2 cellular contexts compared by ENCODE assay signal in the genomic region with DNA sequence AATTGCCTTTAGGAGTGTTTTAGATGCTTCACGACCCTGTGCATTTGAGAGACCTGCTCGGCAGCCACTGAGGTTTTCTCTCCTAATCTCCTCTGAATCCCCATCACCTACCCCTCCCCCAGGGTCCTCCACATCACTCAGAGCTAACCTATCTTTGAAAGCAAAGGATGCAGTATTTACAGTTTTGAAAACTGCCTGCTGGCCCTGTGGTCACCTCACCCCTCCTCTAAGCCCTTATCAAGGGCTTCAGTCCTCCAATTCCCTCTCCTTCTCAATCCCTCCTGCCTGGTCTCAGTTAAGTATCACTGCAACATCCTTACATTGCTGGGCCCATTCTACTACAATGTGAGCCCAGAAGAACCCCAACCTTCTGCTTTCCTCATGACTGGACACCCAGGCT.
TF ChIP-seq lines count a peak whose summit lies in the region.

No MANE protein-coding gene starts in this region.

TF ChIP-seq in IMR-90, 13 proteins besides CTCF, POLR2A, EP300 and RAD21:
- TF ChIP-seq BHLHE40 (IDR thresholded peaks at IDR 0.05; ENCODE audit: low read depth, low read length), result no peak
- TF ChIP-seq RCOR1 (IDR thresholded peaks at IDR 0.05; ENCODE audit: insufficient replicate concordance, low read length), result no peak
- TF ChIP-seq, protein P1, sequence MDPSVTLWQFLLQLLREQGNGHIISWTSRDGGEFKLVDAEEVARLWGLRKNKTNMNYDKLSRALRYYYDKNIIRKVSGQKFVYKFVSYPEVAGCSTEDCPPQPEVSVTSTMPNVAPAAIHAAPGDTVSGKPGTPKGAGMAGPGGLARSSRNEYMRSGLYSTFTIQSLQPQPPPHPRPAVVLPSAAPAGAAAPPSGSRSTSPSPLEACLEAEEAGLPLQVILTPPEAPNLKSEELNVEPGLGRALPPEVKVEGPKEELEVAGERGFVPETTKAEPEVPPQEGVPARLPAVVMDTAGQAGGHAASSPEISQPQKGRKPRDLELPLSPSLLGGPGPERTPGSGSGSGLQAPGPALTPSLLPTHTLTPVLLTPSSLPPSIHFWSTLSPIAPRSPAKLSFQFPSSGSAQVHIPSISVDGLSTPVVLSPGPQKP (IDR thresholded peaks at IDR 0.05; ENCODE audit: borderline replicate concordance, low read depth, low read length), result no peak
- no peak for TF ChIP-seq RFX5 (IDR thresholded peaks at IDR 0.05; ENCODE audit: low read depth, low read length)
- TF ChIP-seq FOS (IDR thresholded peaks at IDR 0.05; ENCODE audit: low read depth, low read length), result no peak

TF ChIP-seq in K562, 482 proteins besides CTCF, POLR2A, EP300 and RAD21:
- TF ChIP-seq, protein P2, sequence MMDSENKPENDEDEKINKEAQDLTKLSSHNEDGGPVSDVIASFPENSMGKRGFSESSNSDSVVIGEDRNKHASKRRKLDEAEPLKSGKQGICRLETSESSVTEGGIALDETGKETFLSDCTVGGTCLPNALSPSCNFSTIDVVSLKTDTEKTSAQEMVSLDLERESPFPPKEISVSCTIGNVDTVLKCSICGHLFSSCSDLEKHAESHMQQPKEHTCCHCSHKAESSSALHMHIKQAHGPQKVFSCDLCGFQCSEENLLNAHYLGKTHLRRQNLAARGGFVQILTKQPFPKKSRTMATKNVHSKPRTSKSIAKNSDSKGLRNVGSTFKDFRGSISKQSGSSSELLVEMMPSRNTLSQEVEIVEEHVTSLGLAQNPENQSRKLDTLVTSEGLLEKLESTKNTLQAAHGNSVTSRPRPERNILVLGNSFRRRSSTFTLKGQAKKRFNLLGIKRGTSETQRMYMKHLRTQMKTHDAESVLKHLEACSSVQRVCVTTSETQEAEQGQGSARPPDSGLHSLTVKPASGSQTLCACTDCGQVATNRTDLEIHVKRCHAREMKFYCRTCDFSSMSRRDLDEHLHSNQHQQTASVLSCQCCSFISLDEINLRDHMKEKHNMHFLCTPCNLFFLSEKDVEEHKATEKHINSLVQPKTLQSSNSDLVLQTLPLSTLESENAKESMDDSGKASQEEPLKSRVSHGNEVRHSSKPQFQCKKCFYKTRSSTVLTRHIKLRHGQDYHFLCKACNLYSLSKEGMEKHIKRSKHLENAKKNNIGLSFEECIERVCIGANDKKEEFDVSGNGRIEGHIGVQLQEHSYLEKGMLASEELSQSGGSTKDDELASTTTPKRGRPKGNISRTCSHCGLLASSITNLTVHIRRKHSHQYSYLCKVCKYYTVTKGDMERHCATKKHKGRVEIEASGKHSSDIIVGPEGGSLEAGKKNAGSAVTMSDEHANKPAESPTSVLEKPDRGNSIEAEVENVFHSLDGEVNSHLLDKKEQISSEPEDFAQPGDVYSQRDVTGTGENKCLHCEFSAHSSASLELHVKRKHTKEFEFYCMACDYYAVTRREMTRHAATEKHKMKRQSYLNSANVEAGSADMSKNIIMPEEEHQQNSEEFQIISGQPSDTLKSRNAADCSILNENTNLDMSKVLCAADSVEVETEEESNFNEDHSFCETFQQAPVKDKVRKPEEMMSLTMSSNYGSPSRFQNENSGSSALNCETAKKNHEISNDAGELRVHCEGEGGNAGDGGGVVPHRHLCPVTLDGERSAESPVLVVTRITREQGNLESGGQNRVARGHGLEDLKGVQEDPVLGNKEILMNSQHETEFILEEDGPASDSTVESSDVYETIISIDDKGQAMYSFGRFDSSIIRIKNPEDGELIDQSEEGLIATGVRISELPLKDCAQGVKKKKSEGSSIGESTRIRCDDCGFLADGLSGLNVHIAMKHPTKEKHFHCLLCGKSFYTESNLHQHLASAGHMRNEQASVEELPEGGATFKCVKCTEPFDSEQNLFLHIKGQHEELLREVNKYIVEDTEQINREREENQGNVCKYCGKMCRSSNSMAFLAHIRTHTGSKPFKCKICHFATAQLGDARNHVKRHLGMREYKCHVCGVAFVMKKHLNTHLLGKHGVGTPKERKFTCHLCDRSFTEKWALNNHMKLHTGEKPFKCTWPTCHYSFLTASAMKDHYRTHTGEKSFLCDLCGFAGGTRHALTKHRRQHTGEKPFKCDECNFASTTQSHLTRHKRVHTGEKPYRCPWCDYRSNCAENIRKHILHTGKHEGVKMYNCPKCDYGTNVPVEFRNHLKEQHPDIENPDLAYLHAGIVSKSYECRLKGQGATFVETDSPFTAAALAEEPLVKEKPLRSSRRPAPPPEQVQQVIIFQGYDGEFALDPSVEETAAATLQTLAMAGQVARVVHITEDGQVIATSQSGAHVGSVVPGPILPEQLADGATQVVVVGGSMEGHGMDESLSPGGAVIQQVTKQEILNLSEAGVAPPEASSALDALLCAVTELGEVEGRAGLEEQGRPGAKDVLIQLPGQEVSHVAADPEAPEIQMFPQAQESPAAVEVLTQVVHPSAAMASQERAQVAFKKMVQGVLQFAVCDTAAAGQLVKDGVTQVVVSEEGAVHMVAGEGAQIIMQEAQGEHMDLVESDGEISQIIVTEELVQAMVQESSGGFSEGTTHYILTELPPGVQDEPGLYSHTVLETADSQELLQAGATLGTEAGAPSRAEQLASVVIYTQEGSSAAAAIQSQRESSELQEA (IDR thresholded peaks at IDR 0.05; ENCODE audit: low read depth), result no peak
- TF ChIP-seq TCF3 (CRISPR knock-in tag; IDR thresholded peaks at IDR 0.05), result peak; percentile 44
- peak; percentile 9 to 33; a peak in 2 of 4 replicates for TF ChIP-seq KDM1A (IDR thresholded peaks at IDR 0.05)
- TF ChIP-seq, protein P3, sequence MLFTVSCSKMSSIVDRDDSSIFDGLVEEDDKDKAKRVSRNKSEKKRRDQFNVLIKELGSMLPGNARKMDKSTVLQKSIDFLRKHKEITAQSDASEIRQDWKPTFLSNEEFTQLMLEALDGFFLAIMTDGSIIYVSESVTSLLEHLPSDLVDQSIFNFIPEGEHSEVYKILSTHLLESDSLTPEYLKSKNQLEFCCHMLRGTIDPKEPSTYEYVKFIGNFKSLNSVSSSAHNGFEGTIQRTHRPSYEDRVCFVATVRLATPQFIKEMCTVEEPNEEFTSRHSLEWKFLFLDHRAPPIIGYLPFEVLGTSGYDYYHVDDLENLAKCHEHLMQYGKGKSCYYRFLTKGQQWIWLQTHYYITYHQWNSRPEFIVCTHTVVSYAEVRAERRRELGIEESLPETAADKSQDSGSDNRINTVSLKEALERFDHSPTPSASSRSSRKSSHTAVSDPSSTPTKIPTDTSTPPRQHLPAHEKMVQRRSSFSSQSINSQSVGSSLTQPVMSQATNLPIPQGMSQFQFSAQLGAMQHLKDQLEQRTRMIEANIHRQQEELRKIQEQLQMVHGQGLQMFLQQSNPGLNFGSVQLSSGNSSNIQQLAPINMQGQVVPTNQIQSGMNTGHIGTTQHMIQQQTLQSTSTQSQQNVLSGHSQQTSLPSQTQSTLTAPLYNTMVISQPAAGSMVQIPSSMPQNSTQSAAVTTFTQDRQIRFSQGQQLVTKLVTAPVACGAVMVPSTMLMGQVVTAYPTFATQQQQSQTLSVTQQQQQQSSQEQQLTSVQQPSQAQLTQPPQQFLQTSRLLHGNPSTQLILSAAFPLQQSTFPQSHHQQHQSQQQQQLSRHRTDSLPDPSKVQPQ (CRISPR knock-in tag; IDR thresholded peaks at IDR 0.05; ENCODE audit: borderline replicate concordance), result no peak
- TF ChIP-seq SMARCB1 (IDR thresholded peaks at IDR 0.05; ENCODE audit: insufficient read length, low read depth), result no peak
- TF ChIP-seq, protein P4, sequence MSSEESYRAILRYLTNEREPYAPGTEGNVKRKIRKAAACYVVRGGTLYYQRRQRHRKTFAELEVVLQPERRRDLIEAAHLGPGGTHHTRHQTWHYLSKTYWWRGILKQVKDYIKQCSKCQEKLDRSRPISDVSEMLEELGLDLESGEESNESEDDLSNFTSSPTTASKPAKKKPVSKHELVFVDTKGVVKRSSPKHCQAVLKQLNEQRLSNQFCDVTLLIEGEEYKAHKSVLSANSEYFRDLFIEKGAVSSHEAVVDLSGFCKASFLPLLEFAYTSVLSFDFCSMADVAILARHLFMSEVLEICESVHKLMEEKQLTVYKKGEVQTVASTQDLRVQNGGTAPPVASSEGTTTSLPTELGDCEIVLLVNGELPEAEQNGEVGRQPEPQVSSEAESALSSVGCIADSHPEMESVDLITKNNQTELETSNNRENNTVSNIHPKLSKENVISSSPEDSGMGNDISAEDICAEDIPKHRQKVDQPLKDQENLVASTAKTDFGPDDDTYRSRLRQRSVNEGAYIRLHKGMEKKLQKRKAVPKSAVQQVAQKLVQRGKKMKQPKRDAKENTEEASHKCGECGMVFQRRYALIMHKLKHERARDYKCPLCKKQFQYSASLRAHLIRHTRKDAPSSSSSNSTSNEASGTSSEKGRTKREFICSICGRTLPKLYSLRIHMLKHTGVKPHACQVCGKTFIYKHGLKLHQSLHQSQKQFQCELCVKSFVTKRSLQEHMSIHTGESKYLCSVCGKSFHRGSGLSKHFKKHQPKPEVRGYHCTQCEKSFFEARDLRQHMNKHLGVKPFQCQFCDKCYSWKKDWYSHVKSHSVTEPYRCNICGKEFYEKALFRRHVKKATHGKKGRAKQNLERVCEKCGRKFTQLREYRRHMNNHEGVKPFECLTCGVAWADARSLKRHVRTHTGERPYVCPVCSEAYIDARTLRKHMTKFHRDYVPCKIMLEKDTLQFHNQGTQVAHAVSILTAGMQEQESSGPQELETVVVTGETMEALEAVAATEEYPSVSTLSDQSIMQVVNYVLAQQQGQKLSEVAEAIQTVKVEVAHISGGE (CRISPR knock-in tag; IDR thresholded peaks at IDR 0.05), result no peak
- TF ChIP-seq, protein P5, sequence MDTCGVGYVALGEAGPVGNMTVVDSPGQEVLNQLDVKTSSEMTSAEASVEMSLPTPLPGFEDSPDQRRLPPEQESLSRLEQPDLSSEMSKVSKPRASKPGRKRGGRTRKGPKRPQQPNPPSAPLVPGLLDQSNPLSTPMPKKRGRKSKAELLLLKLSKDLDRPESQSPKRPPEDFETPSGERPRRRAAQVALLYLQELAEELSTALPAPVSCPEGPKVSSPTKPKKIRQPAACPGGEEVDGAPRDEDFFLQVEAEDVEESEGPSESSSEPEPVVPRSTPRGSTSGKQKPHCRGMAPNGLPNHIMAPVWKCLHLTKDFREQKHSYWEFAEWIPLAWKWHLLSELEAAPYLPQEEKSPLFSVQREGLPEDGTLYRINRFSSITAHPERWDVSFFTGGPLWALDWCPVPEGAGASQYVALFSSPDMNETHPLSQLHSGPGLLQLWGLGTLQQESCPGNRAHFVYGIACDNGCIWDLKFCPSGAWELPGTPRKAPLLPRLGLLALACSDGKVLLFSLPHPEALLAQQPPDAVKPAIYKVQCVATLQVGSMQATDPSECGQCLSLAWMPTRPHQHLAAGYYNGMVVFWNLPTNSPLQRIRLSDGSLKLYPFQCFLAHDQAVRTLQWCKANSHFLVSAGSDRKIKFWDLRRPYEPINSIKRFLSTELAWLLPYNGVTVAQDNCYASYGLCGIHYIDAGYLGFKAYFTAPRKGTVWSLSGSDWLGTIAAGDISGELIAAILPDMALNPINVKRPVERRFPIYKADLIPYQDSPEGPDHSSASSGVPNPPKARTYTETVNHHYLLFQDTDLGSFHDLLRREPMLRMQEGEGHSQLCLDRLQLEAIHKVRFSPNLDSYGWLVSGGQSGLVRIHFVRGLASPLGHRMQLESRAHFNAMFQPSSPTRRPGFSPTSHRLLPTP (IDR thresholded peaks at IDR 0.05; ENCODE audit: borderline replicate concordance, extremely low read depth, insufficient read length), result no peak
- TF ChIP-seq, protein P6, sequence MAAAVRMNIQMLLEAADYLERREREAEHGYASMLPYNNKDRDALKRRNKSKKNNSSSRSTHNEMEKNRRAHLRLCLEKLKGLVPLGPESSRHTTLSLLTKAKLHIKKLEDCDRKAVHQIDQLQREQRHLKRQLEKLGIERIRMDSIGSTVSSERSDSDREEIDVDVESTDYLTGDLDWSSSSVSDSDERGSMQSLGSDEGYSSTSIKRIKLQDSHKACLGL (CRISPR knock-in tag; IDR thresholded peaks at IDR 0.05; ENCODE audit: borderline replicate concordance, poor library complexity, severe bottlenecking), result no peak
- TF ChIP-seq, protein P7, sequence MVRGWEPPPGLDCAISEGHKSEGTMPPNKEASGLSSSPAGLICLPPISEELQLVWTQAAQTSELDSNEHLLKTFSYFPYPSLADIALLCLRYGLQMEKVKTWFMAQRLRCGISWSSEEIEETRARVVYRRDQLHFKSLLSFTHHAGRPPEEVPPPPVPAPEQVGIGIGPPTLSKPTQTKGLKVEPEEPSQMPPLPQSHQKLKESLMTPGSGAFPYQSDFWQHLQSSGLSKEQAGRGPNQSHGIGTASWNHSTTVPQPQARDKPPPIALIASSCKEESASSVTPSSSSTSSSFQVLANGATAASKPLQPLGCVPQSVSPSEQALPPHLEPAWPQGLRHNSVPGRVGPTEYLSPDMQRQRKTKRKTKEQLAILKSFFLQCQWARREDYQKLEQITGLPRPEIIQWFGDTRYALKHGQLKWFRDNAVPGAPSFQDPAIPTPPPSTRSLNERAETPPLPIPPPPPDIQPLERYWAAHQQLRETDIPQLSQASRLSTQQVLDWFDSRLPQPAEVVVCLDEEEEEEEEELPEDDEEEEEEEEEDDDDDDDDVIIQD (CRISPR knock-in tag; IDR thresholded peaks at IDR 0.05), result no peak
- no peak for TF ChIP-seq ZNF764 (CRISPR knock-in tag; IDR thresholded peaks at IDR 0.05; ENCODE audit: low read depth)
- no peak for TF ChIP-seq SIX5 (IDR thresholded peaks at IDR 0.05; ENCODE audit: borderline replicate concordance in 1 of 2, insufficient read depth in 1 of 2, low read depth in 1 of 2, low read length in 2 of 2)
- peak; percentile 56 for TF ChIP-seq CBFA2T3 (IDR thresholded peaks at IDR 0.05)
- no peak for TF ChIP-seq CBX1 (IDR thresholded peaks at IDR 0.05; ENCODE audit: low read depth)
